In genomic region chr6:45714795-45715507, GRCh38 we compare ENCODE assay signal across 8 cellular contexts.
DNase-seq lines count a peak whose midpoint lies in the region; ATAC-seq and TF ChIP-seq lines count a peak whose summit lies in the region.

No MANE protein-coding gene starts in this region.

- H3K4me1 ChIP-seq in heart right ventricle (peaks cover 0 to 16% (median 0%) of the 10 kb centered on the region in 9 donors), psoas muscle (no peaks in the 10 kb centered on the region)

- in situ Hi-C loops in SK-MEL-5 (cut with HindIII; ENCODE audit: low pct_unique_long_range_greater_than_20kb, low sequenced_read_pairs), result no loop called here

- H3K9me3 ChIP-seq in heart right ventricle (no peaks in the 10 kb centered on the region), psoas muscle (no peaks in the 10 kb centered on the region)

- ATAC-seq in GM18873 (IDR thresholded peaks at IDR 0.05; ENCODE audit: low FRiP score, unreplicated experiment), result peak; percentile 25
- peak; percentile 86 to 97 (median 93) for ATAC-seq in heart right ventricle
- peak; percentile 84 to 98 (median 90) for ATAC-seq in psoas muscle
- ATAC-seq in HG02970 (IDR thresholded peaks at IDR 0.05; ENCODE audit: low FRiP score, unreplicated experiment), result no peak

- peak in 9 of 14 donors; percentile 2 to 52 (median 32) for DNase-seq in C1 segment of cervical spinal cord (lab: John Stamatoyannopoulos, UW)
- peak; percentile 97 for DNase-seq in M059J (ENCODE audit: low read depth)
- peak; percentile 85 for DNase-seq in SK-MEL-5 (ENCODE audit: low read depth, low spot score)
- DNase-seq in amniotic stem cell (lab: John Stamatoyannopoulos, UW), result peak; percentile 75
- peak in 1 of 2 donors; percentile 67 for DNase-seq in heart right ventricle
- DNase-seq in psoas muscle, result no peak

- 18 to 20% methylated on average over 6 of the region's 6 CpGs for WGBS in heart right ventricle, 2 donors
- 19 to 23% (median 21%) methylated on average over 6 of the region's 6 CpGs for WGBS in psoas muscle, 3 donors

- H3K27me3 ChIP-seq in heart right ventricle (peaks cover 0 to 6% (median 3%) of the 10 kb centered on the region in 7 donors), psoas muscle (ENCODE audit: insufficient read depth in 3 of 3, low read length in 2 of 3) (no peaks in the 10 kb centered on the region)

- intact Hi-C loops in heart right ventricle (cut with DNase I), result loop anchor here (1.0 to 10.0 kb wide), 11 partner anchors 207 to 1240 kb away; no protein-coding TSS in a partner anchor
- intact Hi-C loops in psoas muscle (cut with DNase I), result loop anchor here (2.0 to 10.0 kb wide), 7 partner anchors 290 to 1240 kb away; partner anchors contain the start of gene SUPT3H (in 1 of the 2)

- H3K4me3 ChIP-seq in heart right ventricle (no peak overlapping the region), psoas muscle (no peak overlapping the region)

- no peaks in the 10 kb centered on the region for H3K36me3 ChIP-seq in heart right ventricle
- no peaks in the 10 kb centered on the region for H3K36me3 ChIP-seq in psoas muscle (ENCODE audit: insufficient read depth in 1 of 2, low read depth in 1 of 2)

- H3K27ac ChIP-seq in heart right ventricle (no peak overlapping the region), psoas muscle (no peak overlapping the region)

- peak; percentile 65 to 92 (median 82) for TF ChIP-seq CTCF in heart right ventricle (IDR thresholded peaks at IDR 0.05)
- peak; percentile 76 for TF ChIP-seq CTCF in psoas muscle (IDR thresholded peaks at IDR 0.05)

Comparison
In these comparisons a context has a peak if more than half of its experiments do, and no peak if none do; other contexts are left out.
1. DNase-seq: peak in C1 segment of cervical spinal cord (9 of 14), M059J (single experiment), SK-MEL-5 (single experiment) and amniotic stem cell (single experiment); none in psoas muscle (0 of 2).